Comparison of ENCODE assay signal across 20 cellular contexts in the genomic region with DNA sequence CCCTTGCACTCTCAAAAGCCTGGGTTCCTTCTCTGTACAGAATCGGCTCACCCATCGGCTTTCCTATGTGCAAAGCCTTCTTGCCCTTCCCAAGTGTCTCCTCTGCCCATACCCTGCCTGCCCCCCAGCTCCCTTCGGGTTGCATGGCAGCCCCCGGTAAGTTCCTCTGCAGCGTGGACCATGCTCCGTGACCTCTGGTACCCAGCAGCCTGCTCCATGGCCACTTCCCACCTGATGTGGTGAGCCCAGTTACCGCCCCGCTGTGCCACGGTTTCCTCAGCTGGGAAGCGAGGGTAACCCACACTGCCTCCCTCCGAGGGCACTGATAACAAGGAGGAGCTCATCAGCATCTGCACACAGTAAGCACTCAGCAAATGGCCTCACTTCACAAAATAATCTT.
DNase-seq lines count a peak whose midpoint lies in the region; ATAC-seq, FAIRE-seq and TF ChIP-seq lines count a peak whose summit lies in the region.
"Had no signal": no experiment of that assay in that cellular context is flagged by ENCODE, and none has a peak within 500 bp of the region (broad histone marks: within the 10 kb centered on the region; RNA-seq: fewer than 3 reads in every experiment).

No MANE protein-coding gene starts in this region.

- H3K27ac ChIP-seq in left ventricle myocardium inferior (replicated peaks) (peak overlapping the region; percentile 6), H1 (ENCODE audit: low read depth, low read length) (no peak overlapping the region), psoas muscle (peak overlapping the region; percentile 1), uterus (peak overlapping the region; percentile 34 to 68)
- H3K27ac ChIP-seq: 22Rv1, A549 had no signal

- POLR2A ChIA-PET in H1 (lab: Charles Lee; ENCODE audit: partially characterized antibody) = no interaction called here

- no peak for TF ChIP-seq EP300 in H1 (IDR thresholded peaks at IDR 0.05; ENCODE audit: borderline replicate concordance in 1 of 2, low read depth in 2 of 2, low read length in 2 of 2)

- H3K18ac ChIP-seq in H1 (ENCODE audit: extremely low read depth, low read length) = no peak overlapping the region

- FAIRE-seq in H1 (lab: Jason Lieb, UNC) = no peak
- FAIRE-seq: A549, HTR-8/SVneo had no signal

- H2AK5ac ChIP-seq in H1 (ENCODE audit: low read depth, low read length) = no peak overlapping the region

- H3K9me3 ChIP-seq in left ventricle myocardium inferior (replicated peaks) (no peaks in the 10 kb centered on the region), H1 (ENCODE audit: insufficient read depth in 2 of 2, low read depth in 1 of 2, low read length in 1 of 2) (no peaks in the 10 kb centered on the region), psoas muscle (no peaks in the 10 kb centered on the region), uterus (no peaks in the 10 kb centered on the region)
- H3K9me3 ChIP-seq: A549, HAP-1 had no signal

- TF ChIP-seq CTCF in left ventricle myocardium inferior (IDR thresholded peaks at IDR 0.05; ENCODE audit: borderline replicate concordance) (no peak), H1 (IDR thresholded peaks at IDR 0.05; ENCODE audit: control extremely low read depth in 1 of 3, insufficient read depth in 1 of 3, low read depth in 1 of 3, low read length in 3 of 3) (no peak), psoas muscle (IDR thresholded peaks at IDR 0.05) (no peak), uterus (IDR thresholded peaks at IDR 0.05) (no peak)

- H2BK20ac ChIP-seq in H1 (ENCODE audit: low read length) = no peak overlapping the region

- H4K20me1 ChIP-seq in H1 (replicated peaks in 1 of 2; ENCODE audit: control insufficient read depth in 1 of 2, insufficient read depth in 2 of 2, low read length in 2 of 2) = peaks cover 5 to 6% of the 10 kb centered on the region in 2 experiments

- H3K4me2 ChIP-seq in H1 (ENCODE audit: insufficient read depth in 1 of 2, low read depth in 2 of 2, low read length in 2 of 2) = no peak overlapping the region
- H3K4me2 ChIP-seq: A549 had no signal

- WGBS in H1 (ENCODE audit: extremely low coverage in 1 of 2, insufficient coverage in 1 of 2, insufficient read length in 1 of 2, insufficient replicate concordance in 2 of 2, low coverage in 1 of 2, low lambda C conversion rate in 2 of 2, missing lambda C conversion rate in 1 of 2), 2 experiments = 90% methylated on average over 11 of the region's 11 CpGs; no CpG with 5 or more reads in 1 of the 2 experiments
- 95 to 97% (median 96%) methylated on average over 11 of the region's 11 CpGs for WGBS in psoas muscle, 3 donors

- ATAC-seq in left cardiac atrium = no peak
- no peak for ATAC-seq in psoas muscle
- ATAC-seq: A549 had no signal

- no peak overlapping the region for H2BK12ac ChIP-seq in H1 (ENCODE audit: low read depth, low read length)

- no peak overlapping the region for H2BK120ac ChIP-seq in H1 (replicated peaks; ENCODE audit: low read depth, low read length)

- H2BK5ac ChIP-seq in H1 (ENCODE audit: low read depth, low read length) = peak overlapping the region; percentile 35; the same call in 1 of the 2 replicates

- DNase-seq in left ventricle myocardium inferior (no peak), left cardiac atrium (no peak), H1 (ENCODE audit: low read depth in 1 of 2, low spot score in 2 of 2) (no peak), psoas muscle (no peak), uterus (no peak), NCI-H345 treated with DMSO at 0.1 percent for 48 hours (lab: John Stamatoyannopoulos, UW; ENCODE audit: unreplicated experiment) (no peak), cerebellar cortex (ENCODE audit: low spot score) (no peak), occipital lobe (lab: John Stamatoyannopoulos, UW) (no peak)
- DNase-seq: AML-193; CD4-positive, alpha-beta memory T cell; DMS153; DMS79; GDM1; GOT3; IMR-90 had no signal

- no peak for TF ChIP-seq RAD21 in H1 (IDR thresholded peaks at IDR 0.05 in 1 of 2, conservative IDR thresholded peaks at IDR 0.05 in 1 of 2; ENCODE audit: low read depth in 2 of 2, low read length in 2 of 2)

- TF ChIP-seq POLR2A in H1 (IDR thresholded peaks at IDR 0.05; ENCODE audit: control extremely low read depth in 1 of 2, low read depth in 2 of 2, low read length in 2 of 2) (no peak), uterus (IDR thresholded peaks at IDR 0.05) (no peak)

- H3K79me2 ChIP-seq in H1 (ENCODE audit: control insufficient read depth in 1 of 2, insufficient read depth in 2 of 2, low read length in 2 of 2) = peaks cover 0 to 38% of the 10 kb centered on the region in 2 experiments; a peak in 2 of 4 replicates

- H2AFZ ChIP-seq in H1 (ENCODE audit: low read length) = no peak overlapping the region

- H3K23ac ChIP-seq in H1 (ENCODE audit: insufficient read length) = no peak overlapping the region

- H4K8ac ChIP-seq in H1 (ENCODE audit: extremely low read depth, insufficient read depth, low read length) = no peak overlapping the region

- H4K91ac ChIP-seq in H1 (replicated peaks; ENCODE audit: insufficient read length, low read length) = no peak overlapping the region

- H3K9ac ChIP-seq in H1 (replicated peaks in 1 of 4; ENCODE audit: extremely low read depth in 1 of 4, low read depth in 3 of 4, low read length in 3 of 4) = no peak overlapping the region
- H3K9ac ChIP-seq: BLaER1 had no signal

- no peak overlapping the region for H3K4ac ChIP-seq in H1 (replicated peaks; ENCODE audit: insufficient read length, low read depth, low read length)

- intact Hi-C loops in left ventricle myocardium inferior (cut with micrococcal nuclease) (loop anchor here (10.0 kb wide), 2 partner anchors 57 to 197 kb away; no protein-coding TSS in a partner anchor), left cardiac atrium (cut with DNase I) (loop anchor here in 1 of 2 donors (10.0 kb wide), 1 partner anchor 577 kb away; the partner anchor contains the start of gene ZPBP), psoas muscle (cut with DNase I) (no loop called here), uterus (cut with DNase I; ENCODE audit: low total_unique reads) (loop anchor here (10.0 kb wide), 1 partner anchor 197 kb away; no protein-coding TSS in a partner anchor)

- CTCF ChIA-PET in H1 (lab: Charles Lee; ENCODE audit: partially characterized antibody) = interaction anchor here (1.0 to 3.1 kb wide), 7 partner anchors 8 to 85 kb away, joined by 4 to 17 read pairs (median 4); no protein-coding TSS in a partner anchor

- no peak overlapping the region for H3K14ac ChIP-seq in H1 (ENCODE audit: insufficient read length)

- no peak overlapping the region for H2BK15ac ChIP-seq in H1 (ENCODE audit: low read length)

- H3K36me3 ChIP-seq in left ventricle myocardium inferior = peaks cover 15% of the 10 kb centered on the region
- peaks cover 0 to 16% (median 9%) of the 10 kb centered on the region in 4 experiments; a peak in 3 of 8 replicates for H3K36me3 ChIP-seq in H1 (ENCODE audit: control insufficient read depth in 2 of 4, insufficient read depth in 4 of 4, low read length in 3 of 4)
- peaks cover 2 to 23% of the 10 kb centered on the region in 2 donors for H3K36me3 ChIP-seq in psoas muscle (ENCODE audit: insufficient read depth in 1 of 2, low read depth in 1 of 2)
- H3K36me3 ChIP-seq in uterus = no peaks in the 10 kb centered on the region

- H3K4me3 ChIP-seq in left ventricle myocardium inferior = no peak overlapping the region
- no peak overlapping the region for H3K4me3 ChIP-seq in H1 (ENCODE audit: extremely low read depth in 1 of 4, insufficient read depth in 2 of 4, low read depth in 3 of 4, low read length in 4 of 4)
- no peak overlapping the region for H3K4me3 ChIP-seq in psoas muscle
- H3K4me3 ChIP-seq in uterus = no peak overlapping the region
- H3K4me3 ChIP-seq: A549, BLaER1, HAP-1 had no signal

- H3K4me1 ChIP-seq in left ventricle myocardium inferior (peaks cover 66% of the 10 kb centered on the region), H1 (replicated peaks in 1 of 4; ENCODE audit: control insufficient read depth in 3 of 4, insufficient read depth in 4 of 4, low read length in 3 of 4) (no peaks in the 10 kb centered on the region), psoas muscle (peaks cover 57% of the 10 kb centered on the region), uterus (peaks cover 0 to 11% of the 10 kb centered on the region in 2 donors)
- H3K4me1 ChIP-seq: A549, HAP-1 had no signal

- H4K5ac ChIP-seq in H1 (ENCODE audit: insufficient read length, low read depth, low read length) = no peak overlapping the region

- no peaks in the 10 kb centered on the region for H3K23me2 ChIP-seq in H1 (ENCODE audit: low read depth, low read length)

- H3K27me3 ChIP-seq in left ventricle myocardium inferior (ENCODE audit: low read depth) (no peaks in the 10 kb centered on the region), H1 (replicated peaks in 1 of 4; ENCODE audit: control insufficient read depth in 3 of 4, extremely low read depth in 1 of 4, insufficient read depth in 3 of 4, low read length in 3 of 4) (no peaks in the 10 kb centered on the region), psoas muscle (ENCODE audit: insufficient read depth in 3 of 3, low read length in 2 of 3) (no peaks in the 10 kb centered on the region), uterus (no peaks in the 10 kb centered on the region)
- H3K27me3 ChIP-seq: BLaER1 had no signal

- H3K56ac ChIP-seq in H1 (replicated peaks; ENCODE audit: insufficient read length, low read depth, low read length) = no peak overlapping the region

- peaks cover 8% of the 10 kb centered on the region; the same call in 1 of the 2 replicates for H3K79me1 ChIP-seq in H1 (ENCODE audit: low read depth, low read length)

TF ChIP-seq in H1, 55 proteins besides CTCF, POLR2A, EP300 and RAD21:
- no peak for TF ChIP-seq RXRA (IDR thresholded peaks at IDR 0.05; ENCODE audit: insufficient read depth, low read depth, low read length)
- TF ChIP-seq SUZ12 (IDR thresholded peaks at IDR 0.05; ENCODE audit: low read length) = no peak
- TF ChIP-seq GTF2F1 (IDR thresholded peaks at IDR 0.05; ENCODE audit: borderline replicate concordance, low read depth, low read length) = no peak
- TF ChIP-seq, protein P1, sequence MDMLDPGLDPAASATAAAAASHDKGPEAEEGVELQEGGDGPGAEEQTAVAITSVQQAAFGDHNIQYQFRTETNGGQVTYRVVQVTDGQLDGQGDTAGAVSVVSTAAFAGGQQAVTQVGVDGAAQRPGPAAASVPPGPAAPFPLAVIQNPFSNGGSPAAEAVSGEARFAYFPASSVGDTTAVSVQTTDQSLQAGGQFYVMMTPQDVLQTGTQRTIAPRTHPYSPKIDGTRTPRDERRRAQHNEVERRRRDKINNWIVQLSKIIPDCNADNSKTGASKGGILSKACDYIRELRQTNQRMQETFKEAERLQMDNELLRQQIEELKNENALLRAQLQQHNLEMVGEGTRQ (IDR thresholded peaks at IDR 0.05; ENCODE audit: low read length) = no peak
- TF ChIP-seq TCF12 (IDR thresholded peaks at IDR 0.05; ENCODE audit: low read depth, low read length) = no peak

Comparison
In these comparisons a context has a peak if more than half of its experiments do, and no peak if none do; other contexts are left out.
1. intact Hi-C loops: an anchor here in left ventricle myocardium inferior (10.0 kb wide) and uterus (10.0 kb wide); none called in psoas muscle.